8 cellular contexts compared by ENCODE assay signal in genomic region chrX:154805696-154806091, GRCh38. TPM values are rescaled to one million over a fixed set of nuclear protein-coding genes. Genes with fewer than 3 reads are reported as not detected.
DNase-seq lines count a peak whose midpoint lies in the region; ATAC-seq and TF ChIP-seq lines count a peak whose summit lies in the region.

No MANE protein-coding gene starts in this region.

- H3K4me1 Mint-ChIP-seq in CD4-positive, alpha-beta memory T cell, result peaks cover 8 to 17% (median 12%) of the 10 kb centered on the region in 4 donors
- H3K4me1 Mint-ChIP-seq in central memory CD8-positive, alpha-beta T cell, result peaks cover 6% of the 10 kb centered on the region

- CTCF ChIA-PET in CD4-positive, alpha-beta memory T cell (lab: Charles Lee; ENCODE audit: partially characterized antibody), result interaction anchor here (1.4 kb wide), 1 partner anchor 57 kb away, joined by 3 read pairs; no protein-coding TSS in a partner anchor

- H3K9me3 ChIP-seq in CD4-positive, alpha-beta memory T cell (ENCODE audit: control insufficient read depth in 1 of 2, low read length in 2 of 2), result no peaks in the 10 kb centered on the region
- H3K9me3 ChIP-seq in KOPT-K1 (ENCODE audit: insufficient read depth, low read length, poor library complexity, severe bottlenecking) (peaks cover 7% of the 10 kb centered on the region), mucosa of descending colon (no peaks in the 10 kb centered on the region)

- H3K9me3 Mint-ChIP-seq in CD4-positive, alpha-beta memory T cell, result peaks cover 0 to 5% (median 0%) of the 10 kb centered on the region in 8 donors
- H3K9me3 Mint-ChIP-seq in central memory CD8-positive, alpha-beta T cell, result no peaks in the 10 kb centered on the region

- H3K4me1 ChIP-seq in CD4-positive, alpha-beta memory T cell (ENCODE audit: insufficient read depth, low read length), result peaks cover 16% of the 10 kb centered on the region
- H3K4me1 ChIP-seq in mucosa of descending colon (ENCODE audit: low read depth), result peaks cover 8% of the 10 kb centered on the region

- POLR2A ChIA-PET in CD4-positive, alpha-beta memory T cell (lab: Charles Lee; ENCODE audit: partially characterized antibody), result interaction anchor here (1.0 to 2.4 kb wide), 2 partner anchors 43 to 55 kb away, joined by 4 to 10 read pairs; partner anchors contain the start of genes DKC1 and GAB3

- H3K36me3 Mint-ChIP-seq in CD4-positive, alpha-beta memory T cell, result no peaks in the 10 kb centered on the region
- no peaks in the 10 kb centered on the region for H3K36me3 Mint-ChIP-seq in central memory CD8-positive, alpha-beta T cell (ENCODE audit: insufficient read depth)

- TF ChIP-seq CTCF in mucosa of descending colon (IDR thresholded peaks at IDR 0.05), result no peak

- H3K36me3 ChIP-seq in CD4-positive, alpha-beta memory T cell (ENCODE audit: insufficient read depth, low read length), result no peaks in the 10 kb centered on the region
- H3K36me3 ChIP-seq in KOPT-K1 (ENCODE audit: insufficient read depth, low read length), result no peaks in the 10 kb centered on the region
- H3K36me3 ChIP-seq in mucosa of descending colon (ENCODE audit: low read depth), result no peaks in the 10 kb centered on the region

- no peaks in the 10 kb centered on the region for H3K27me3 ChIP-seq in CD4-positive, alpha-beta memory T cell (ENCODE audit: insufficient read depth, low read length)

- H3K4me3 ChIP-seq in CD4-positive, alpha-beta memory T cell (ENCODE audit: low read length in 2 of 2), result peak overlapping the region in 1 of 2 donors; percentile 57
- no peak overlapping the region for H3K4me3 ChIP-seq in mucosa of descending colon

- DNase-seq in CD4-positive, alpha-beta memory T cell, result no peak
- no peak for DNase-seq in central memory CD8-positive, alpha-beta T cell (ENCODE audit: low spot score in 2 of 2)
- DNase-seq in mucosa of descending colon (no peak), RPMI8226 (no peak), NCI-H82 treated with DMSO at 0.1 percent for 48 hours (lab: John Stamatoyannopoulos, UW; ENCODE audit: unreplicated experiment) (no peak), NCI-H69 (lab: John Stamatoyannopoulos, UW) (no peak)

- no peak for ATAC-seq in central memory CD8-positive, alpha-beta T cell (replicated peaks; ENCODE audit: extremely low read depth, poor library complexity, severe bottlenecking)
- ATAC-seq in mucosa of descending colon (peak; percentile 72), GM21423 (IDR thresholded peaks at IDR 0.05; ENCODE audit: unreplicated experiment) (no peak)

- peak overlapping the region in 2 of 7 donors; percentile 46 to 69 for H3K27ac Mint-ChIP-seq in CD4-positive, alpha-beta memory T cell
- no peak overlapping the region for H3K27ac Mint-ChIP-seq in central memory CD8-positive, alpha-beta T cell (ENCODE audit: low read depth)

- peak overlapping the region; percentile 64 to 87 (median 80) for H3K4me3 Mint-ChIP-seq in CD4-positive, alpha-beta memory T cell
- peak overlapping the region; percentile 72 for H3K4me3 Mint-ChIP-seq in central memory CD8-positive, alpha-beta T cell

- peaks cover 0 to 3% of the 10 kb centered on the region in 2 donors for H3K27me3 Mint-ChIP-seq in CD4-positive, alpha-beta memory T cell
- H3K27me3 Mint-ChIP-seq in central memory CD8-positive, alpha-beta T cell, result no peaks in the 10 kb centered on the region

- H3K27ac ChIP-seq in CD4-positive, alpha-beta memory T cell (ENCODE audit: low read depth, low read length), result no peak overlapping the region
- peak overlapping the region; percentile 74 for H3K27ac ChIP-seq in KOPT-K1 (ENCODE audit: low read depth, low read length, poor library complexity, severe bottlenecking)

- intact Hi-C loops in CD4-positive, alpha-beta memory T cell (cut with micrococcal nuclease), result loop anchor here (5.0 kb wide), 1 partner anchor 43 kb away; the partner anchor contains the start of gene DKC1
- intact Hi-C loops in mucosa of descending colon (cut with DNase I, micrococcal nuclease), result no loop called here

RNA-seq across cellular contexts. Expression of gene MPP1, which starts 0.4 kb away (rescaled TPM):
- total RNA-seq in CD4-positive, alpha-beta memory T cell, result 10 to 100 TPM; 11.1 to 12.6 TPM
- 10 to 100 TPM; 10.6 to 14.7 TPM for polyA plus RNA-seq in CD4-positive, alpha-beta memory T cell
- 10 to 100 TPM; 28.9 to 38.5 (median 37.3) TPM for total RNA-seq in mucosa of descending colon

RNA-seq across cellular contexts. Expression of gene SMIM9, which starts 28.8 kb away (rescaled TPM):
- total RNA-seq in CD4-positive, alpha-beta memory T cell, result not detected
- polyA plus RNA-seq in CD4-positive, alpha-beta memory T cell, result not detected
- total RNA-seq in mucosa of descending colon, result not detected

RNA-seq across cellular contexts. Expression of gene DKC1, which starts 43.0 kb away (rescaled TPM):
- total RNA-seq in CD4-positive, alpha-beta memory T cell, result 10 to 100 TPM; 60.0 to 63.9 TPM
- 10 to 100 TPM; 30.4 to 41.4 TPM for polyA plus RNA-seq in CD4-positive, alpha-beta memory T cell
- 10 to 100 TPM; 29.4 to 36.0 (median 31.7) TPM for total RNA-seq in mucosa of descending colon

RNA-seq across cellular contexts. Expression of gene GAB3, which starts 54.8 kb away (rescaled TPM):
- 10 to 100 TPM; 14.9 to 15.6 TPM for total RNA-seq in CD4-positive, alpha-beta memory T cell
- 1 to 10 TPM; 3.2 to 5.6 TPM for polyA plus RNA-seq in CD4-positive, alpha-beta memory T cell
- total RNA-seq in mucosa of descending colon, result 1 to 10 TPM; 1.3 to 3.4 (median 2.5) TPM
